8 cellular contexts compared by ENCODE assay signal in the genomic region with DNA sequence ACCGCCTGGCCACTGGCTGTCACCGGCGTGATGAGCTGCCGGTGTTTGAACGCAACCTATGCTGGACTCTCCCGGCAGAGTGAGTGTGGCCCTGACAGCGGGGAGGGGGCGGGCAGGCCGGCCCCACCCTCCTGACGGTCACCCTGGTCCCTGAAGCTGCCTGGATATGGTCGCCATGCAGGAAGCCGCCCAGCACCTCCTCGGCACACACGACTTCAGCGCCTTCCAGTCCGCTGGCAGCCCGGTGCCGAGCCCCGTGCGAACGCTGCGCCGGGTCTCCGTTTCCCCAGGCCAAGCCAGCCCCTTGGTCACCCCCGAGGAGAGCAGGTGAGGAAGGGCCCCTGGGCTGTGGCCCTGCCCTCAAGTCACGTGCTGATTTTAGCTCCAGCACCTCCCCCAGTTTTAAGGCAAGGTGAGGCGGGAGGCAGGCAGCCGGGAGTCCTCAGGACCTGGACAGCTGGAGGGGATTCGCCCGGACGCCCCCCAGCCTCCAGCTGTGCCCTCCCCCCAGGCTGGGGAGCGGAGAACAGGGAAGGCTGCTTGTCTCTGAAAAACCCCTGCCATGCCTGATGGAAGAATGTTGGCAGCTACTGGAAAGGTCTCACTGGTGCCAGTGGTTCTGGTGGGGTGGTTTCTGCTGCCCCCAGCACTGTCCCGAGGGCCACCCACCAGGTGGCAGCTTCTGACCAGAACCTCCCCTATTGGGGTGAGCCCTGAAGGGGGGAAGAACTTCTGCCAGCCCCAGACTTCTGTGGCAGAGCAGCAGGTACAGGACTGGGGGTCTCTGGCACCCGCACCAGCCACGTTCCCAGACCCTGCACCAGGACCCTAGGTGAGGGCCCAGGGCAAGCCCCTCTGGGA. TPM values are rescaled to one million over a fixed set of nuclear protein-coding genes. Genes with fewer than 3 reads are reported as not detected.
DNase-seq lines count a peak whose midpoint lies in the region; ATAC-seq and TF ChIP-seq lines count a peak whose summit lies in the region.

No MANE protein-coding gene starts in this region.

- H2BK12ac ChIP-seq in trophoblast cell (ENCODE audit: low read length) = peak overlapping the region; percentile 2

- H3K79me2 ChIP-seq in trophoblast cell (ENCODE audit: control insufficient read depth, insufficient read depth, low read length, poor library complexity) = peaks cover 24% of the 10 kb centered on the region

- H2BK5ac ChIP-seq in trophoblast cell (ENCODE audit: low read depth, low read length, poor library complexity) = peak overlapping the region; percentile 78

- peak overlapping the region; percentile 33 for H4K8ac ChIP-seq in trophoblast cell (ENCODE audit: low read depth, low read length)

- peak overlapping the region; percentile 79 for H4K12ac ChIP-seq in trophoblast cell (ENCODE audit: low read depth, low read length)

- H3K9me3 ChIP-seq in Panc1 (ENCODE audit: control insufficient read depth, insufficient read depth, low read depth, low read length) (no peaks in the 10 kb centered on the region), trophoblast cell (ENCODE audit: insufficient read depth, low read depth, low read length) (no peaks in the 10 kb centered on the region)

- intact Hi-C loops in Panc1 (cut with micrococcal nuclease; ENCODE audit: unreplicated experiment) = no loop called here

- H3K9ac ChIP-seq in trophoblast cell (ENCODE audit: low read length) = peak overlapping the region; percentile 88

- peak overlapping the region; percentile 91 for H3K4me2 ChIP-seq in trophoblast cell (ENCODE audit: low read length)

- CTCF ChIA-PET in Panc1 (lab: Charles Lee) = interaction anchor here (0.5 to 0.6 kb wide), 3 partner anchors 13 to 190 kb away, joined by 3 to 11 read pairs (median 7); no protein-coding TSS in a partner anchor

- peak overlapping the region; percentile 92 for H3K18ac ChIP-seq in trophoblast cell (ENCODE audit: low read length)

- DNase-seq in Panc1 (ENCODE audit: low read depth, low spot score) (no peak), epithelial cell of prostate (ENCODE audit: low read depth, low spot score) (no peak), trophoblast cell (no peak), NCI-H524 (lab: John Stamatoyannopoulos, UW) (no peak), AML-193 (lab: John Stamatoyannopoulos, UW) (no peak), NCI-H2227 treated with DMSO at 0.1 percent for 48 hours (lab: John Stamatoyannopoulos, UW) (no peak)

- peak overlapping the region; percentile 87 for H4K91ac ChIP-seq in trophoblast cell (ENCODE audit: low read depth, low read length)

- peak overlapping the region; percentile 14 for H2BK120ac ChIP-seq in trophoblast cell (ENCODE audit: insufficient read depth, low read length, poor library complexity)

- no CpG with 5 or more reads among the region's 35 CpGs for WGBS in trophoblast cell (ENCODE audit: extremely low coverage, insufficient coverage, insufficient read length)

- H2AFZ ChIP-seq in trophoblast cell (ENCODE audit: insufficient read depth, low read length, poor library complexity) = peak overlapping the region; percentile 24

- in situ Hi-C loops in Panc1 (cut with HindIII; ENCODE audit: low pct_unique_long_range_greater_than_20kb, low sequenced_read_pairs) = no loop called here

- peak; percentile 1 for ATAC-seq in Panc1
- no peak for ATAC-seq in HG02870 (IDR thresholded peaks at IDR 0.05; ENCODE audit: unreplicated experiment)

- no peaks in the 10 kb centered on the region for H3K27me3 ChIP-seq in Panc1 (ENCODE audit: control insufficient read depth, insufficient read depth, low read length)
- H3K27me3 ChIP-seq in trophoblast cell (ENCODE audit: insufficient read depth, low read length) = no peaks in the 10 kb centered on the region

- H3K36me3 ChIP-seq in Panc1 (ENCODE audit: control insufficient read depth, insufficient read depth, low read length) (no peaks in the 10 kb centered on the region; the same call in 1 of the 2 replicates), trophoblast cell (ENCODE audit: control insufficient read depth in 1 of 2, insufficient read depth in 2 of 2, low read length in 2 of 2) (peaks cover 52 to 53% of the 10 kb centered on the region in 2 experiments)

- peak overlapping the region; percentile 73 for H2AK5ac ChIP-seq in trophoblast cell (ENCODE audit: low read length)

- peaks cover 33% of the 10 kb centered on the region for H3K4me1 ChIP-seq in Panc1 (ENCODE audit: control insufficient read depth, insufficient read depth, low read length)
- H3K4me1 ChIP-seq in trophoblast cell (ENCODE audit: control insufficient read depth in 1 of 2, insufficient read depth in 2 of 2, low read length in 2 of 2) = peaks cover 30 to 36% of the 10 kb centered on the region in 2 experiments

- H3K27ac ChIP-seq in Panc1 (ENCODE audit: low read length) = peak overlapping the region; percentile 77
- peak overlapping the region; percentile 87 for H3K27ac ChIP-seq in epithelial cell of prostate
- H3K27ac ChIP-seq in trophoblast cell (ENCODE audit: low read depth, low read length) = peak overlapping the region; percentile 75

- no TSS peak for BruUV-seq in Panc1 (replicated peaks; lab: Mats Ljungman, UMichigan)

- peak overlapping the region; percentile 70 for H3K4ac ChIP-seq in trophoblast cell (ENCODE audit: low read depth, low read length)

- no peak for TF ChIP-seq CTCF in Panc1 (IDR thresholded peaks at IDR 0.05)

- H3K4me3 ChIP-seq in GM08714 (ENCODE audit: low read length) (peak overlapping the region; percentile 75; the same call in 1 of the 2 replicates), Panc1 (ENCODE audit: low read depth in 2 of 2, low read length in 2 of 2) (peak overlapping the region; percentile 64 to 72), trophoblast cell (ENCODE audit: low read depth, low read length) (peak overlapping the region; percentile 92)

- H3K79me1 ChIP-seq in trophoblast cell (ENCODE audit: low read length) = peaks cover 25% of the 10 kb centered on the region

- no peak overlapping the region for H3K23ac ChIP-seq in trophoblast cell (ENCODE audit: low read length)

- H3K14ac ChIP-seq in trophoblast cell (ENCODE audit: low read length) = peak overlapping the region; percentile 92

- POLR2A ChIA-PET in Panc1 (lab: Charles Lee) = interaction anchor here (0.6 kb wide), 1 partner anchor 333 kb away, joined by 4 read pairs; no protein-coding TSS in a partner anchor

RNA-seq across cellular contexts. Expression of a gene that starts 1.4 kb away (rescaled TPM):
- total RNA-seq in Panc1 (2021; ENCODE audit: unreplicated experiment) = 46.9 TPM
- 35.9 TPM for polyA plus RNA-seq in Panc1 (2012; ENCODE audit: insufficient read length)
- 29.8 and 34.5 TPM in 2 replicates for polyA plus RNA-seq in trophoblast cell (2013)

RNA-seq across cellular contexts. Expression of a gene that starts 2.0 kb away (rescaled TPM):
- 30.7 TPM for total RNA-seq in Panc1 (2021; ENCODE audit: unreplicated experiment)
- polyA plus RNA-seq in Panc1 (2012; ENCODE audit: insufficient read length) = 31.4 TPM
- 29.9 and 32.2 TPM in 2 replicates for polyA plus RNA-seq in trophoblast cell (2013)

RNA-seq across cellular contexts. Expression of a gene that starts 14.7 kb away (rescaled TPM):
- 114 TPM for total RNA-seq in Panc1 (2021; ENCODE audit: unreplicated experiment)
- 216 TPM for polyA plus RNA-seq in Panc1 (2012; ENCODE audit: insufficient read length)
- 86.5 and 92.0 TPM in 2 replicates for polyA plus RNA-seq in trophoblast cell (2013)

RNA-seq across cellular contexts. Expression of a gene that starts 14.8 kb away (rescaled TPM):
- total RNA-seq in Panc1 (2021; ENCODE audit: unreplicated experiment) = 52.2 TPM
- polyA plus RNA-seq in Panc1 (2012; ENCODE audit: insufficient read length) = 54.5 TPM
- 20.9 and 21.3 TPM in 2 replicates for polyA plus RNA-seq in trophoblast cell (2013)

RNA-seq across cellular contexts. Expression of a gene that starts 21.3 kb away (rescaled TPM):
- 0.31 TPM for total RNA-seq in Panc1 (2021; ENCODE audit: unreplicated experiment)
- polyA plus RNA-seq in Panc1 (2012; ENCODE audit: insufficient read length) = 0.55 TPM
- 0.17 and 0.21 TPM in 2 replicates for polyA plus RNA-seq in trophoblast cell (2013)
